ENCODE assay signal across 1 cellular context in genomic region chr10:132536964-132537712, GRCh38.
TF ChIP-seq lines count a peak whose summit lies in the region.

No MANE protein-coding gene starts in this region.

TF ChIP-seq in K562, 482 proteins besides CTCF, POLR2A, EP300 and RAD21 (continued from another document):
- peak in 1 of 2 experiments; percentile 79; a peak in 2 of 4 replicates for TF ChIP-seq ZNF639 (CRISPR knock-in tag; conservative IDR thresholded peaks at IDR 0.05 in 1 of 2, IDR thresholded peaks at IDR 0.05 in 1 of 2)
- no peak for TF ChIP-seq ZNF174 (CRISPR knock-in tag; IDR thresholded peaks at IDR 0.05)
- no peak for TF ChIP-seq ZNF134 (CRISPR knock-in tag; conservative IDR thresholded peaks at IDR 0.05)
- peak; percentile 58 to 84; a peak in 3 of 4 replicates for TF ChIP-seq NONO (IDR thresholded peaks at IDR 0.05; ENCODE audit: low read depth in 2 of 2, low read length in 1 of 2)
- peak; percentile 42; the same call in 1 of the 2 replicates for TF ChIP-seq E2F3 (CRISPR knock-in tag; IDR thresholded peaks at IDR 0.05)
- 0 out of 2 replicates have a peak, but pooled peaks have one; percentile 4 for TF ChIP-seq NFIC (IDR thresholded peaks at IDR 0.05)
- TF ChIP-seq ZNF197 (CRISPR knock-in tag; IDR thresholded peaks at IDR 0.05; ENCODE audit: low read depth): no peak
- TF ChIP-seq ZNF395 (CRISPR knock-in tag; IDR thresholded peaks at IDR 0.05): peak; percentile 26; the same call in 1 of the 2 replicates
- no peak for TF ChIP-seq CBFA2T2 (conservative IDR thresholded peaks at IDR 0.05)
- TF ChIP-seq ZNF212 (CRISPR knock-in tag; IDR thresholded peaks at IDR 0.05): no peak
- peak; percentile 29; the same call in 1 of the 2 replicates for TF ChIP-seq SAFB (IDR thresholded peaks at IDR 0.05; ENCODE audit: borderline replicate concordance, low read depth, low read length)
- TF ChIP-seq IRF9 (tag; IDR thresholded peaks at IDR 0.05): no peak
- TF ChIP-seq CXXC5 (CRISPR knock-in tag; IDR thresholded peaks at IDR 0.05): peak; percentile 91
- TF ChIP-seq JUND (IDR thresholded peaks at IDR 0.05; ENCODE audit: borderline replicate concordance, low read depth, low read length): peak; percentile 74
- TF ChIP-seq JUND (tag; IDR thresholded peaks at IDR 0.05; ENCODE audit: borderline replicate concordance, low read depth, low read length): no peak; the same call in 2 of the 3 replicates
- 0 out of 2 replicates have a peak, but pooled peaks have one; percentile 34 for TF ChIP-seq KLF1 (tag; IDR thresholded peaks at IDR 0.05)
- no peak for TF ChIP-seq CHD1 (IDR thresholded peaks at IDR 0.05; ENCODE audit: low read length)
- TF ChIP-seq KDM1A (IDR thresholded peaks at IDR 0.05): no peak
- TF ChIP-seq ARID4B (CRISPR knock-in tag; IDR thresholded peaks at IDR 0.05): peak; percentile 12; the same call in 1 of the 2 replicates
- TF ChIP-seq CHAMP1 (IDR thresholded peaks at IDR 0.05): no peak
- TF ChIP-seq MAX (CRISPR knock-in tag; IDR thresholded peaks at IDR 0.05): peak; percentile 75
- TF ChIP-seq HNRNPL (IDR thresholded peaks at IDR 0.05; ENCODE audit: low read depth, low read length): 0 out of 2 replicates have a peak, but pooled peaks have one; percentile 22
- TF ChIP-seq ZNF79 (CRISPR knock-in tag; IDR thresholded peaks at IDR 0.05; ENCODE audit: low read depth): no peak
- TF ChIP-seq HCFC1 (IDR thresholded peaks at IDR 0.05; ENCODE audit: low read depth, low read length): peak; percentile 5; the same call in 1 of the 2 replicates
- peak; percentile 78 for TF ChIP-seq CREB1 (IDR thresholded peaks at IDR 0.05)
- TF ChIP-seq CREB1 (CRISPR knock-in tag; IDR thresholded peaks at IDR 0.05): peak; percentile 88
- peak; percentile 63 for TF ChIP-seq BHLHE40 (IDR thresholded peaks at IDR 0.05; ENCODE audit: low read length)
- peak; percentile 77 for TF ChIP-seq ZBTB12 (CRISPR knock-in tag; IDR thresholded peaks at IDR 0.05)
- TF ChIP-seq EGR1 (conservative IDR thresholded peaks at IDR 0.05): peak; percentile 29
- TF ChIP-seq POLR2G (IDR thresholded peaks at IDR 0.05; ENCODE audit: low read depth, low read length): peak; percentile 82
